In the genomic region with DNA sequence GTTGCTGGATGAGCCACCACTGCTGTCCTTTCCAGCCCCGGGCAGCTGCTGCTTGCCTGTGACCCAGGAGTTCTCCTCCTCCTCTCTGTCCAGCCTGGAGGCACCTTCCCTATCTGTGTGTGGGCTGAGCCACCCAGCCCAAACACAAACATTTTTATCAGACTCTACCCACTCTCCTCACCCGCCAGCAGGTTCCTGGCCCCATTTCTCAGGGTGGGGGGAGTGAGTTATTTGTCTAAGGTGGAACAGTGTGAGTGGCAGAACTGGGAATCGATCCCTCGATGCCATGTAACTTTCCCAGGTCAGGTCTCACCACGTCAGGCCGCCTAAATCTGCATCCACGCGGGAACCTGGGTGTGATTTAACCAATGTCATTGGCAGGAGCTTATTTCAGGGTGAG, we compare ENCODE assay signal across 21 cellular contexts. TPM values are rescaled to one million over a fixed set of nuclear protein-coding genes. Genes with fewer than 3 reads are reported as not detected.
"Had no signal": no experiment of that assay in that cellular context is flagged by ENCODE, and none has a peak within 500 bp of the region (broad histone marks: within the 10 kb centered on the region; RNA-seq: fewer than 3 reads in every experiment).

No MANE protein-coding gene starts in this region.

- H3K9me3 Mint-ChIP-seq: activated naive CD4-positive, alpha-beta T cell treated with anti-CD3 and anti-CD28 coated beads, Interleukin-2, amount 50 U/mL, for 24 hours had no signal

- H3K4me1 Mint-ChIP-seq: brain had no signal

- H3K4me1 ChIP-seq: gastrocnemius medialis, right lobe of liver, vagina had no signal

- H3K36me3 Mint-ChIP-seq: activated naive CD4-positive, alpha-beta T cell treated with anti-CD3 and anti-CD28 coated beads, Interleukin-2, amount 50 U/mL, for 24 hours had no signal

- H3K4me3 ChIP-seq: esophagus squamous epithelium, gastrocnemius medialis, left ventricle myocardium inferior, neural progenitor cell, right lobe of liver, smooth muscle cell, tibial artery, vagina had no signal

- H3K9ac ChIP-seq: neural progenitor cell had no signal

- H3K27ac ChIP-seq: esophagus squamous epithelium, gastrocnemius medialis, left ventricle myocardium inferior, neural progenitor cell, right lobe of liver, tibial artery, vagina had no signal

- H3K9me3 ChIP-seq: esophagus squamous epithelium, right lobe of liver, tibial artery, vagina had no signal

- H3K36me3 ChIP-seq: esophagus squamous epithelium, gastrocnemius medialis, left ventricle myocardium inferior, neural progenitor cell, right lobe of liver, vagina had no signal

- H3K4me3 Mint-ChIP-seq: activated CD4-positive, alpha-beta T cell treated with anti-CD3 and anti-CD28 coated beads, Interleukin-2, amount 10 ng/mL, durations not matched to agents 7 days and 5 days; activated CD8-positive, alpha-beta T cell treated with anti-CD3 and anti-CD28 coated beads for 36 hours; activated naive CD4-positive, alpha-beta T cell treated with anti-CD3 and anti-CD28 coated beads, Interleukin-2, amount 50 U/mL, for 24 hours; activated T-helper 1 cell treated with anti-CD3 and anti-CD28 coated beads, Interleukin-12 subunit alpha, Interleukin-12 subunit beta, Interleukin-2, Interleukin-4 antibody, amounts not matched to agents 30 ng/mL and 10 ng/mL and 1 ng/mL, durations not matched to agents 14 hours and 24 hours and 36 hours; brain; neural progenitor cell; stimulated activated naive CD8-positive, alpha-beta T cell treated with anti-CD3 and anti-CD28 coated beads, Interleukin-15, Interleukin-2, amounts not matched to agents 100 ng/mL and 50 ng/mL, for 24 hours had no signal

- H3K27ac Mint-ChIP-seq: activated CD4-positive, alpha-beta T cell treated with anti-CD3 and anti-CD28 coated beads, Interleukin-2, amount 10 ng/mL, durations not matched to agents 7 days and 5 days; activated CD8-positive, alpha-beta T cell treated with anti-CD3 and anti-CD28 coated beads for 36 hours; activated naive CD4-positive, alpha-beta T cell treated with anti-CD3 and anti-CD28 coated beads, Interleukin-2, amount 50 U/mL, for 24 hours; activated T-helper 1 cell treated with anti-CD3 and anti-CD28 coated beads, Interleukin-12 subunit alpha, Interleukin-12 subunit beta, Interleukin-2, Interleukin-4 antibody, amounts not matched to agents 30 ng/mL and 10 ng/mL and 1 ng/mL, durations not matched to agents 14 hours and 24 hours and 36 hours; brain; neural progenitor cell had no signal

- H3K27me3 Mint-ChIP-seq: activated CD4-positive, alpha-beta T cell treated with anti-CD3 and anti-CD28 coated beads, Interleukin-2, amount 10 ng/mL, durations not matched to agents 7 days and 5 days; activated CD8-positive, alpha-beta T cell treated with anti-CD3 and anti-CD28 coated beads for 36 hours; activated naive CD4-positive, alpha-beta T cell treated with anti-CD3 and anti-CD28 coated beads, Interleukin-2, amount 50 U/mL, for 24 hours; naive thymus-derived CD8-positive, alpha-beta T cell; stimulated activated naive CD8-positive, alpha-beta T cell treated with anti-CD3 and anti-CD28 coated beads, Interleukin-15, Interleukin-2, amounts not matched to agents 100 ng/mL and 50 ng/mL, for 24 hours had no signal

- H3K27me3 ChIP-seq: esophagus squamous epithelium, gastrocnemius medialis, neural progenitor cell, right lobe of liver, tibial artery, vagina had no signal

- DNase-seq: activated CD4-positive, alpha-beta T cell treated with anti-CD3 and anti-CD28 coated beads, Interleukin-2, amount 10 ng/mL, durations not matched to agents 7 days and 5 days; activated CD8-positive, alpha-beta T cell treated with anti-CD3 and anti-CD28 coated beads for 36 hours; activated gamma-delta T cell; anterior cingulate cortex; esophagus squamous epithelium; gastrocnemius medialis; hippocampal formation; left ventricle myocardium inferior; naive thymus-derived CD8-positive, alpha-beta T cell; right lobe of liver; stimulated activated CD4-positive, alpha-beta T cell treated with anti-CD3 and anti-CD28 coated beads, Interleukin-4, amount 100 ng/mL, for 1 hour; T-helper 2 cell had no signal

RNA-seq across cellular contexts. Expression of gene SMIM38, which starts 20.8 kb away (rescaled TPM):
- total RNA-seq: dermis microvascular lymphatic vessel endothelial cell, left ventricle myocardium inferior, right lobe of liver had no signal
- polyA plus RNA-seq: smooth muscle cell had no signal
